In genomic region chr10:124674768-124675222, GRCh38 we compare ENCODE assay signal across 1 cellular context.
TF ChIP-seq lines count a peak whose summit lies in the region.

No MANE protein-coding gene starts in this region.

TF ChIP-seq in H1, 55 proteins besides CTCF, POLR2A, EP300 and RAD21 (continued from another document):
- TF ChIP-seq BCL11A (IDR thresholded peaks at IDR 0.05; ENCODE audit: low read depth in 2 of 2, low read length in 2 of 2) = no peak
- no peak for TF ChIP-seq CHD1 (IDR thresholded peaks at IDR 0.05; ENCODE audit: low read depth, low read length)
- no peak for TF ChIP-seq USF2 (IDR thresholded peaks at IDR 0.05; ENCODE audit: low read length)
- TF ChIP-seq CEBPB (IDR thresholded peaks at IDR 0.05; ENCODE audit: low read depth, low read length) = no peak
- no peak for TF ChIP-seq GTF2F1 (IDR thresholded peaks at IDR 0.05; ENCODE audit: borderline replicate concordance, low read depth, low read length)
- no peak for TF ChIP-seq CTBP2 (IDR thresholded peaks at IDR 0.05; ENCODE audit: borderline replicate concordance, insufficient read depth, insufficient read length, low read length)
- no peak for TF ChIP-seq JUND (IDR thresholded peaks at IDR 0.05; ENCODE audit: low read length)
- TF ChIP-seq RXRA (IDR thresholded peaks at IDR 0.05; ENCODE audit: insufficient read depth, low read depth, low read length) = no peak
- TF ChIP-seq HDAC2 (IDR thresholded peaks at IDR 0.05; ENCODE audit: borderline replicate concordance in 1 of 2, low read depth in 2 of 2, low read length in 2 of 2) = no peak
- TF ChIP-seq GABPA (IDR thresholded peaks at IDR 0.05; ENCODE audit: borderline replicate concordance, insufficient read depth, low read length) = no peak
- no peak for TF ChIP-seq POLR2AphosphoS5 (IDR thresholded peaks at IDR 0.05; ENCODE audit: low read depth, low read length)
- TF ChIP-seq TCF12 (IDR thresholded peaks at IDR 0.05; ENCODE audit: low read depth, low read length) = no peak
- no peak for TF ChIP-seq SP1 (IDR thresholded peaks at IDR 0.05; ENCODE audit: low read depth, low read length)
- no peak for TF ChIP-seq TAF1 (IDR thresholded peaks at IDR 0.05; ENCODE audit: low read depth, low read length)
- no peak for TF ChIP-seq CBX8 (IDR thresholded peaks at IDR 0.05; ENCODE audit: borderline replicate concordance, low read depth, low read length)
- no peak for TF ChIP-seq CHD2 (IDR thresholded peaks at IDR 0.05; ENCODE audit: low read length)
- TF ChIP-seq CREB1 (IDR thresholded peaks at IDR 0.05) = no peak
